ENCODE assay signal across 1 cellular context in genomic region chr2:85540131-85540587, GRCh38.
TF ChIP-seq lines count a peak whose summit lies in the region.

No MANE protein-coding gene starts in this region.

TF ChIP-seq in IMR-90, 13 proteins besides CTCF, POLR2A, EP300 and RAD21 (continued from another document):
- TF ChIP-seq ELK1 (IDR thresholded peaks at IDR 0.05; ENCODE audit: borderline replicate concordance, low read depth, low read length) (no peak), BHLHE40 (IDR thresholded peaks at IDR 0.05; ENCODE audit: low read depth, low read length) (peak; percentile 27; the same call in 1 of the 2 replicates)
